14 cellular contexts compared by ENCODE assay signal in genomic region chr22:48084041-48084748, GRCh38.
DNase-seq lines count a peak whose midpoint lies in the region; ATAC-seq and TF ChIP-seq lines count a peak whose summit lies in the region.
"Had no signal": no experiment of that assay in that cellular context is flagged by ENCODE, and none has a peak within 500 bp of the region (broad histone marks: within the 10 kb centered on the region; RNA-seq: fewer than 3 reads in every experiment).

No MANE protein-coding gene starts in this region.

- no peak overlapping the region for H3K27ac Mint-ChIP-seq in endodermal cell
- H3K27ac Mint-ChIP-seq: dendritic cell treated with granulocyte-macrophage colony-stimulating factor and Interleukin-4, amounts not matched to agents 40 ng/mL and 50 ng/mL, for 4 days had no signal

- intact Hi-C loops in testis (cut with DNase I; ENCODE audit: low total_unique reads), result no loop called here
- intact Hi-C loops in breast epithelium (cut with DNase I; ENCODE audit: low total_unique reads), result no loop called here

- CTCF ChIA-PET in GM10248 (lab: Yijun Ruan, JAX), result no interaction called here

- no peak overlapping the region for H3K4me3 ChIP-seq in endodermal cell (ENCODE audit: low read length)
- no peak overlapping the region for H3K4me3 ChIP-seq in testis
- H3K4me3 ChIP-seq in breast epithelium, result no peak overlapping the region
- H3K4me3 ChIP-seq: lung, right lobe of liver had no signal

- DNase-seq in GM10248 (ENCODE audit: extremely low spot score) (peak; percentile 60), NCI-H2029 (lab: John Stamatoyannopoulos, UW) (peak; percentile 17), endodermal cell (peak; percentile 76), HuH-7.5 (ENCODE audit: low spot score) (no peak), HK-2 (ENCODE audit: unreplicated experiment) (no peak), testis (no peak), breast epithelium (ENCODE audit: low spot score in 2 of 2) (no peak)
- DNase-seq: activated gamma-delta T cell treated with Interleukin-2 at 50 U/mL for 16 hours, foreskin melanocyte, right lobe of liver had no signal

- ATAC-seq in GM21423 (IDR thresholded peaks at IDR 0.05; ENCODE audit: unreplicated experiment), result peak; percentile 48
- ATAC-seq: right lobe of liver had no signal

- H3K36me3 ChIP-seq in endodermal cell (ENCODE audit: control insufficient read depth, insufficient read depth, low read length) (no peaks in the 10 kb centered on the region), testis (ENCODE audit: low read depth, missing control alignments) (no peaks in the 10 kb centered on the region), breast epithelium (no peaks in the 10 kb centered on the region)
- H3K36me3 ChIP-seq: right lobe of liver had no signal

- H3K4me1 Mint-ChIP-seq in endodermal cell, result peaks cover 14% of the 10 kb centered on the region

- TF ChIP-seq POLR2A in testis (IDR thresholded peaks at IDR 0.05) (no peak), breast epithelium (IDR thresholded peaks at IDR 0.05) (no peak)

- 77 to 87% methylated on average over 11 to 13 of the region's 13 CpGs for WGBS in endodermal cell (ENCODE audit: insufficient coverage in 1 of 2, insufficient read length in 1 of 2), 2 experiments
- 78 to 81% methylated on average over 13 of the region's 13 CpGs for WGBS in testis, 2 donors

- H3K27me3 ChIP-seq in endodermal cell (ENCODE audit: control insufficient read depth, insufficient read depth, low read length, poor library complexity, severe bottlenecking) (no peaks in the 10 kb centered on the region), testis (no peaks in the 10 kb centered on the region), breast epithelium (peaks cover 0 to 36% of the 10 kb centered on the region in 2 donors)
- H3K27me3 ChIP-seq: right lobe of liver had no signal

- no peak overlapping the region for H3K9ac ChIP-seq in endodermal cell (ENCODE audit: extremely low read depth, low read length, poor library complexity, severe bottlenecking)

- H3K4me1 ChIP-seq in endodermal cell (ENCODE audit: control insufficient read depth, insufficient read depth, low read length) (no peaks in the 10 kb centered on the region), testis (no peaks in the 10 kb centered on the region), breast epithelium (no peaks in the 10 kb centered on the region)
- H3K4me1 ChIP-seq: right lobe of liver had no signal

- no peaks in the 10 kb centered on the region for H3K36me3 Mint-ChIP-seq in endodermal cell (ENCODE audit: low read depth)

- POLR2A ChIA-PET in GM10248 (lab: Yijun Ruan, JAX), result no interaction called here

- H3K9me3 Mint-ChIP-seq in endodermal cell, result no peaks in the 10 kb centered on the region
- H3K9me3 Mint-ChIP-seq: dendritic cell treated with granulocyte-macrophage colony-stimulating factor and Interleukin-4, amounts not matched to agents 40 ng/mL and 50 ng/mL, for 4 days had no signal

- TF ChIP-seq CTCF in GM10248 (IDR thresholded peaks at IDR 0.05; ENCODE audit: control extremely low read depth, extremely low read depth, low read depth, missing control alignments) (no peak), endodermal cell (conservative IDR thresholded peaks at IDR 0.05) (no peak), testis (IDR thresholded peaks at IDR 0.05) (no peak), breast epithelium (IDR thresholded peaks at IDR 0.05) (no peak)

- no peaks in the 10 kb centered on the region for H3K27me3 Mint-ChIP-seq in endodermal cell (ENCODE audit: insufficient read depth)

- no peak overlapping the region for H3K27ac ChIP-seq in endodermal cell (ENCODE audit: low read depth, low read length)
- H3K27ac ChIP-seq in testis, result no peak overlapping the region
- no peak overlapping the region for H3K27ac ChIP-seq in breast epithelium
- H3K27ac ChIP-seq: right lobe of liver, VCaP had no signal

- H3K9me3 ChIP-seq in endodermal cell (ENCODE audit: control insufficient read depth, low read length), result no peaks in the 10 kb centered on the region
- H3K9me3 ChIP-seq in testis, result no peaks in the 10 kb centered on the region
- no peaks in the 10 kb centered on the region for H3K9me3 ChIP-seq in breast epithelium
- H3K9me3 ChIP-seq: right lobe of liver had no signal

- H3K4me3 Mint-ChIP-seq in endodermal cell, result no peak overlapping the region
- H3K4me3 Mint-ChIP-seq: dendritic cell treated with granulocyte-macrophage colony-stimulating factor and Interleukin-4, amounts not matched to agents 40 ng/mL and 50 ng/mL, for 4 days had no signal

Comparison
In these comparisons a context has a peak if more than half of its experiments do, and no peak if none do; other contexts are left out.
1. DNase-seq: peak in GM10248 (single experiment), NCI-H2029 (single experiment) and endodermal cell (single experiment); none in HuH-7.5 (single experiment), HK-2 (single experiment), testis (single experiment) and breast epithelium (0 of 2).